24 cellular contexts compared by ENCODE assay signal in the genomic region with DNA sequence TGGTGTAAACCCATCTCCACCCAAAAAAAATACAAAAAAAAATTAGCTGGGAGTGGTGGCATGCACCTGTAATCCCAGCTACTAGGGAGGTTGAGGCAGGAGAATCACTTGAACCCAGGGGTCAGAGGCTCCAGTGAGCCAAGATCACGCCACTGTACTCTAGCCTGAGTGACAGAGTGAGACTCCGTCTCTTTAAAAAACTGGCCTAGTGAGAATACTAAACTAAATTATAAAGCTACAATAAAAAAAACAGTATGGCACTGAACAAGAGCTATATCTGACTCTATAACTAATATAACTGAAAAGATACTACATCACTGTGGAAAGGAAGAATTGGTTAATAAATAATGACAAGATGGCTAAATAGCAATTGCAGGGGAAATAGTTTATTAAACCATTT. TPM values are rescaled to one million over a fixed set of nuclear protein-coding genes. Genes with fewer than 3 reads are reported as not detected.
DNase-seq lines count a peak whose midpoint lies in the region; ATAC-seq, FAIRE-seq and TF ChIP-seq lines count a peak whose summit lies in the region.
"Had no signal": no experiment of that assay in that cellular context is flagged by ENCODE, and none has a peak within 500 bp of the region (broad histone marks: within the 10 kb centered on the region; RNA-seq: fewer than 3 reads in every experiment).

No MANE protein-coding gene starts in this region.

- TF ChIP-seq CTCF in A549 (IDR thresholded peaks at IDR 0.05) (no peak), HEK293 (tag by site-specific recombination; IDR thresholded peaks at IDR 0.05) (no peak), osteoblast (IDR thresholded peaks at IDR 0.05; ENCODE audit: extremely low read depth, low read depth, low read length) (no peak)

- no peak for TF ChIP-seq RAD21 in A549 (conservative IDR thresholded peaks at IDR 0.05 in 1 of 2, IDR thresholded peaks at IDR 0.05 in 1 of 2)

- no peak overlapping the region for H2AFZ ChIP-seq in osteoblast (ENCODE audit: low read length)
- H2AFZ ChIP-seq: GM23338 had no signal

- peaks cover 99% of the 10 kb centered on the region for H3K79me2 ChIP-seq in osteoblast (ENCODE audit: insufficient read depth, low read length)

- WGBS in A549 (ENCODE audit: missing lambda C conversion rate): 95% methylated on average over 2 of the region's 2 CpGs
- WGBS in mesodermal cell (ENCODE audit: insufficient coverage in 2 of 2), 2 experiments: no CpG with 5 or more reads among the region's 2 CpGs

- DNase-seq in A549 (ENCODE audit: low read depth in 1 of 2, low spot score in 1 of 2) (no peak), RKO (ENCODE audit: low spot score) (peak; percentile 31), osteoblast (ENCODE audit: insufficient read length, low spot score, missing footprints) (no peak)
- no peak for DNase-seq in activated CD4-positive, alpha-beta T cell treated with anti-CD3 and anti-CD28 coated beads, Interleukin-2, amount 50 U/mL, for 4 hours
- no peak for DNase-seq in activated naive CD4-positive, alpha-beta T cell treated with anti-CD3 and anti-CD28 coated beads, Interleukin-2, amount 50 U/mL, for 16 hours
- DNase-seq: 8988T; BE2C; C1 segment of cervical spinal cord; CD4-positive, CD25-positive, alpha-beta regulatory T cell; CD8-positive, alpha-beta memory T cell; COR-L47; DMS 273 treated with DMSO at 0.1 percent for 48 hours; DMS53; DND-41; HCEC 1CT had no signal

- H3K27ac ChIP-seq in A549 (no peak overlapping the region), HEK293 (ENCODE audit: extremely low read depth, low read depth, low read length) (no peak overlapping the region), mesodermal cell (ENCODE audit: low read depth, low read length, severe bottlenecking) (no peak overlapping the region), osteoblast (ENCODE audit: low read depth, low read length) (no peak overlapping the region)
- H3K27ac ChIP-seq: HL-60, KMS-11 had no signal

- H3K4me3 ChIP-seq in A549 (no peak overlapping the region), HEK293 (ENCODE audit: low read depth, low read length) (no peak overlapping the region), mesodermal cell (ENCODE audit: extremely low read depth, insufficient read depth, low read length, poor library complexity, severe bottlenecking) (peak overlapping the region; percentile 14), osteoblast (ENCODE audit: insufficient read depth, low read length) (no peak overlapping the region)
- H3K4me3 ChIP-seq: GM12878, GM23338 had no signal

- POLR2A ChIA-PET in A549 (lab: Yijun Ruan, JAX): no interaction called here
- POLR2A ChIA-PET in HEK293 (lab: Yijun Ruan, JAX): interaction anchor here (1.2 kb wide), 1 partner anchor 149 kb away, joined by 3 read pairs; a partner anchor contains a TSS

- no peaks in the 10 kb centered on the region; a peak in 1 of 3 replicates for H3K36me3 ChIP-seq in HEK293 (ENCODE audit: control insufficient read depth in 2 of 2, insufficient read depth in 1 of 2, low read length in 2 of 2)
- H3K36me3 ChIP-seq in mesodermal cell (ENCODE audit: control insufficient read depth, insufficient read depth, low read length): peaks cover 55% of the 10 kb centered on the region
- peaks cover 14% of the 10 kb centered on the region for H3K36me3 ChIP-seq in osteoblast (ENCODE audit: insufficient read depth, low read length)
- H3K36me3 ChIP-seq: BE2C had no signal

- H4K20me1 ChIP-seq in osteoblast (ENCODE audit: insufficient read depth, low read length): peaks cover 42% of the 10 kb centered on the region

- no peak overlapping the region for H3K4me2 ChIP-seq in A549
- no peak overlapping the region for H3K4me2 ChIP-seq in osteoblast (ENCODE audit: insufficient read depth, low read length)
- H3K4me2 ChIP-seq: GM23338, KMS-11 had no signal

- peaks cover 49% of the 10 kb centered on the region for H3K4me1 ChIP-seq in A549
- peaks cover 16% of the 10 kb centered on the region for H3K4me1 ChIP-seq in HEK293 (ENCODE audit: control insufficient read depth, insufficient read depth, low read length)
- H3K4me1 ChIP-seq in mesodermal cell (ENCODE audit: control insufficient read depth, insufficient read depth, low read length, poor library complexity, severe bottlenecking): peaks cover 17% of the 10 kb centered on the region
- H3K4me1 ChIP-seq in osteoblast (ENCODE audit: insufficient read depth, low read length): peaks cover 60% of the 10 kb centered on the region
- H3K4me1 ChIP-seq: BE2C had no signal

- TF ChIP-seq POLR2A in A549 (IDR thresholded peaks at IDR 0.05; ENCODE audit: low read length): no peak

- CTCF ChIA-PET in A549 (lab: Yijun Ruan, JAX): interaction anchor here (0.6 to 2.2 kb wide), 4 partner anchors 9 to 174 kb away, joined by 3 to 5 read pairs (median 4); a partner anchor contains a TSS
- CTCF ChIA-PET in HEK293 (lab: Yijun Ruan, JAX): interaction anchor here (0.6 kb wide), 1 partner anchor 542 kb away, joined by 3 read pairs; no protein-coding TSS in a partner anchor

- TF ChIP-seq EP300 in A549 (IDR thresholded peaks at IDR 0.05): no peak

- no peaks in the 10 kb centered on the region for H3K27me3 ChIP-seq in osteoblast (ENCODE audit: insufficient read depth, low read length)
- H3K27me3 ChIP-seq: BE2C had no signal

- ATAC-seq in A549: no peak
- ATAC-seq in GM18498 (IDR thresholded peaks at IDR 0.05; ENCODE audit: unreplicated experiment): no peak
- ATAC-seq: GM12878, GM23338 had no signal

- H3K9me3 ChIP-seq in A549: peaks cover 10% of the 10 kb centered on the region
- no peaks in the 10 kb centered on the region for H3K9me3 ChIP-seq in HEK293 (ENCODE audit: control insufficient read depth, insufficient read depth, low read depth, low read length)
- H3K9me3 ChIP-seq in mesodermal cell (ENCODE audit: control insufficient read depth, low read length): no peaks in the 10 kb centered on the region
- H3K9me3 ChIP-seq in osteoblast (ENCODE audit: low read depth, low read length): no peaks in the 10 kb centered on the region
- H3K9me3 ChIP-seq: BE2C had no signal

- FAIRE-seq in A549 (lab: Jason Lieb, UNC): no peak
- FAIRE-seq: GM12878, GM19239, H54 had no signal

TF ChIP-seq in A549, 52 proteins besides CTCF, POLR2A, EP300 and RAD21 (continues in another document):
- TF ChIP-seq HOXB5 (CRISPR knock-in tag; IDR thresholded peaks at IDR 0.05) (no peak), HDAC2 (IDR thresholded peaks at IDR 0.05) (peak; percentile 95; the same call in 1 of the 2 replicates), HOXA7 (CRISPR knock-in tag; IDR thresholded peaks at IDR 0.05) (no peak), NFE2L2 (conservative IDR thresholded peaks at IDR 0.05; ENCODE audit: low read length) (no peak), JUN (IDR thresholded peaks at IDR 0.05) (no peak), HEYL (CRISPR knock-in tag; IDR thresholded peaks at IDR 0.05) (no peak), ZSCAN20 (CRISPR knock-in tag; IDR thresholded peaks at IDR 0.05) (no peak), CBX2 (IDR thresholded peaks at IDR 0.05; ENCODE audit: borderline replicate concordance, low read depth) (no peak), PHF8 (IDR thresholded peaks at IDR 0.05; ENCODE audit: borderline replicate concordance, low read depth) (no peak)
- TF ChIP-seq, protein P1, sequence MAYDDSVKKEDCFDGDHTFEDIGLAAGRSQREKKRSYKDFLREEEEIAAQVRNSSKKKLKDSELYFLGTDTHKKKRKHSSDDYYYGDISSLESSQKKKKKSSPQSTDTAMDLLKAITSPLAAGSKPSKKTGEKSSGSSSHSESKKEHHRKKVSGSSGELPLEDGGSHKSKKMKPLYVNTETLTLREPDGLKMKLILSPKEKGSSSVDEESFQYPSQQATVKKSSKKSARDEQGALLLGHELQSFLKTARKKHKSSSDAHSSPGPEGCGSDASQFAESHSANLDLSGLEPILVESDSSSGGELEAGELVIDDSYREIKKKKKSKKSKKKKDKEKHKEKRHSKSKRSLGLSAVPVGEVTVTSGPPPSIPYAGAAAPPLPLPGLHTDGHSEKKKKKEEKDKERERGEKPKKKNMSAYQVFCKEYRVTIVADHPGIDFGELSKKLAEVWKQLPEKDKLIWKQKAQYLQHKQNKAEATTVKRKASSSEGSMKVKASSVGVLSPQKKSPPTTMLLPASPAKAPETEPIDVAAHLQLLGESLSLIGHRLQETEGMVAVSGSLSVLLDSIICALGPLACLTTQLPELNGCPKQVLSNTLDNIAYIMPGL (CRISPR knock-in tag; IDR thresholded peaks at IDR 0.05; ENCODE audit: borderline replicate concordance): no peak

TF ChIP-seq in HEK293, 187 proteins besides CTCF, POLR2A, EP300 and RAD21 (continues in another document):
- TF ChIP-seq, protein P2, sequence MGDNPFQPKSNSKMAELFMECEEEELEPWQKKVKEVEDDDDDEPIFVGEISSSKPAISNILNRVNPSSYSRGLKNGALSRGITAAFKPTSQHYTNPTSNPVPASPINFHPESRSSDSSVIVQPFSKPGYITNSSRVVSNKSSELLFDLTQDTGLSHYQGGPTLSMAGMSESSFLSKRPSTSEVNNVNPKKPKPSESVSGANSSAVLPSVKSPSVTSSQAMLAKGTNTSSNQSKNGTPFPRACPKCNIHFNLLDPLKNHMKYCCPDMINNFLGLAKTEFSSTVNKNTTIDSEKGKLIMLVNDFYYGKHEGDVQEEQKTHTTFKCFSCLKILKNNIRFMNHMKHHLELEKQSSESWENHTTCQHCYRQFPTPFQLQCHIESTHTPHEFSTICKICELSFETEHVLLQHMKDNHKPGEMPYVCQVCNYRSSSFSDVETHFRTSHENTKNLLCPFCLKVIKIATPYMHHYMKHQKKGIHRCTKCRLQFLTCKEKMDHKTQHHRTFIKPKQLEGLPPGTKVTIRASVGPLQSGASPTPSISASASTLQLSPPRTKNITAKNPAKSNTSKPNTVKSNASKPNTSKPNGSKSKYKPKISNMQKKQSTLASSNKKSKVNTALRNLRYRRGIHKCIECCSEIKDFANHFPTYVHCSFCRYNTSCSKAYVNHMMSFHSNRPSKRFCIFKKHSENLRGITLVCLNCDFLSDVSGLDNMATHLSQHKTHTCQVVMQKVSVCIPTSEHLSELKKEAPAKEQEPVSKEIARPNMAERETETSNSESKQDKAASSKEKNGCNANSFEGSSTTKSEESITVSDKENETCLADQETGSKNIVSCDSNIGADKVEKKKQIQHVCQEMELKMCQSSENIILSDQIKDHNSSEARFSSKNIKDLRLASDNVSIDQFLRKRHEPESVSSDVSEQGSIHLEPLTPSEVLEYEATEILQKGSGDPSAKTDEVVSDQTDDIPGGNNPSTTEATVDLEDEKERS (tag by site-specific recombination; IDR thresholded peaks at IDR 0.05): 0 out of 2 replicates have a peak, but pooled peaks have one; percentile 66
- TF ChIP-seq ZNF510 (tag by site-specific recombination; IDR thresholded peaks at IDR 0.05; ENCODE audit: insufficient replicate concordance) (no peak), SETDB1 (IDR thresholded peaks at IDR 0.05; ENCODE audit: insufficient read length, low read length) (peak; percentile 87)

RNA-seq across cellular contexts. Expression of a gene that starts 6.4 kb away (rescaled TPM):
- polyA plus RNA-seq in A549 (2011; rRNA removed) (26.3 and 29.1 TPM in 2 replicates), A549 (2017; fragmentation: RNase III; extraction: RNeasy Plus Mini Kit Qiagen cat#74134 plus additional on column Dnase treatment) (16.7 to 21.1 TPM (median 17.6 TPM) in 3 replicates)
- polyA plus RNA-seq in A549 (2012; cell fraction: cytosol; rRNA removed): 8.3 and 8.9 TPM in 2 replicates
- polyA plus RNA-seq in A549 (2012; cell fraction: nucleus; rRNA removed): 7.0 and 11.0 TPM in 2 replicates
- polyA minus RNA-seq in A549 (2011; rRNA and poly(A)+ RNA removed): 33.6 and 34.0 TPM in 2 replicates
- 177 TPM for polyA plus RNA-seq in mesodermal cell (2013, experiment 1 of 2)
- 184 TPM for polyA plus RNA-seq in mesodermal cell (2013, experiment 2 of 2)
- 90.5 and 115 TPM in 2 replicates for total RNA-seq in osteoblast
